In the genomic region with DNA sequence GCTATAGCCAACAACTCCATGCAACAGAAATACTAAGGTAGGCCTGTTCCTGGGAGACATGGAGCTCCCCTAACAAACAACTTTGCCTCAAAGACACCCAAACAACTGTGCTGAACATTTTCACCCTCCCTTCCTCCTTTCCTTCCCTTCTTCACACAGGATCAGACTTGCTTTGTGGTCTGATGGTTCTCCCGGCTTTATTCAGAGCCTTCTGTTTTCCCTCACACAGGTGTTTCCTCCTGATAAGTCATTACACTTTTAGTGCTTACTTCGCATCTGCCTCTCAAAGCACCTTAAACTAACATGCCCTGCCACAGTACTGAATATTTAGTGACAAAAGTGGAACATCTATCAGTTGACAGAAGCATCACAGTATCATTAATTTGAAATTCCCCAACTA, we compare ENCODE assay signal across 23 cellular contexts.
"Had no signal": no experiment of that assay in that cellular context is flagged by ENCODE, and none has a peak within 500 bp of the region (broad histone marks: within the 10 kb centered on the region; RNA-seq: fewer than 3 reads in every experiment).

No MANE protein-coding gene starts in this region.

- H3K4me1 Mint-ChIP-seq: brain, neural progenitor cell had no signal

- FAIRE-seq: colon, endometrium had no signal

- H3K79me2 ChIP-seq: hepatocyte had no signal

- H2AFZ ChIP-seq: hepatocyte, neural progenitor cell had no signal

- H3K9ac ChIP-seq: neural progenitor cell had no signal

- H3K27ac Mint-ChIP-seq: activated naive CD8-positive, alpha-beta T cell treated with anti-CD3 and anti-CD28 coated beads, Interleukin-2, amount 10 ng/mL, durations not matched to agents 7 days and 5 days; brain; neural progenitor cell; progenitor cell of endocrine pancreas; T-helper 1 cell treated with Interleukin-12 subunit alpha and Interleukin-12 subunit beta and Interleukin-4 antibody, amounts not matched to agents 30 μg/mL and 1 μg/mL, for 36 hours had no signal

- H3K4me2 ChIP-seq: hepatocyte, neural progenitor cell had no signal

- H3K4me3 ChIP-seq: esophagus squamous epithelium, hepatocyte, neural progenitor cell, tibial artery had no signal

- DNase-seq: activated CD4-positive, alpha-beta T cell treated with anti-CD3 and anti-CD28 coated beads, Interleukin-2, amount 50 U/mL, for 1 hour; activated CD4-positive, CD25-positive, alpha-beta regulatory T cell treated with anti-CD3 and anti-CD28 coated beads, Interleukin-2, amount 50 U/mL, for 72 hours; activated CD8-positive, alpha-beta memory T cell treated with anti-CD3 and anti-CD28 coated beads for 24 hours; activated CD8-positive, alpha-beta memory T cell treated with anti-CD3 and anti-CD28 coated beads, Interleukin-2, amount 50 U/mL, for 48 hours; activated naive CD8-positive, alpha-beta T cell treated with anti-CD3 and anti-CD28 coated beads, Interleukin-2, amount 10 ng/mL, durations not matched to agents 7 days and 5 days; amygdala; central memory CD4-positive, alpha-beta T cell; esophagus squamous epithelium; left cardiac atrium; mesendoderm; naive thymus-derived CD4-positive, alpha-beta T cell; stimulated activated CD8-positive, alpha-beta memory T cell treated with anti-CD3 and anti-CD28 coated beads, Interleukin-4, amount 100 ng/mL, for 48 hours; stimulated activated naive CD8-positive, alpha-beta T cell treated with anti-CD3 and anti-CD28 coated beads, Interleukin-15, Interleukin-2, amounts not matched to agents 100 U/mL and 50 U/mL, for 24 hours; substantia nigra; tibial artery had no signal

- H3K36me3 Mint-ChIP-seq: activated naive CD8-positive, alpha-beta T cell treated with anti-CD3 and anti-CD28 coated beads, Interleukin-2, amount 10 ng/mL, durations not matched to agents 7 days and 5 days; brain; neural progenitor cell had no signal

- H3K27me3 ChIP-seq: esophagus squamous epithelium, hepatocyte, neural progenitor cell, tibial artery had no signal

- H3K4me1 ChIP-seq: esophagus squamous epithelium, neural progenitor cell, tibial artery had no signal

- H3K9me3 Mint-ChIP-seq: activated naive CD8-positive, alpha-beta T cell treated with anti-CD3 and anti-CD28 coated beads, Interleukin-2, amount 10 ng/mL, durations not matched to agents 7 days and 5 days; brain; neural progenitor cell; T-helper 1 cell treated with Interleukin-12 subunit alpha and Interleukin-12 subunit beta and Interleukin-4 antibody, amounts not matched to agents 30 μg/mL and 1 μg/mL, for 36 hours had no signal

- H3K27me3 Mint-ChIP-seq: brain had no signal

- H3K9me3 ChIP-seq: esophagus squamous epithelium, tibial artery had no signal

- ATAC-seq: left cardiac atrium; naive thymus-derived CD4-positive, alpha-beta T cell; stimulated activated naive CD8-positive, alpha-beta T cell treated with anti-CD3 and anti-CD28 coated beads, Interleukin-15, Interleukin-2, amounts not matched to agents 100 U/mL and 50 U/mL, for 24 hours had no signal

- H3K36me3 ChIP-seq: esophagus squamous epithelium, neural progenitor cell, tibial artery had no signal

- H3K27ac ChIP-seq: esophagus squamous epithelium, hepatocyte, neural progenitor cell, tibial artery, VCaP had no signal

- H3K4me3 Mint-ChIP-seq: activated naive CD8-positive, alpha-beta T cell treated with anti-CD3 and anti-CD28 coated beads, Interleukin-2, amount 10 ng/mL, durations not matched to agents 7 days and 5 days; brain; neural progenitor cell had no signal
